7 cellular contexts compared by ENCODE assay signal in genomic region chrX:23742174-23742692, GRCh38. TPM values are rescaled to one million over a fixed set of nuclear protein-coding genes. Genes with fewer than 3 reads are reported as not detected.
DNase-seq lines count a peak whose midpoint lies in the region; ATAC-seq, FAIRE-seq and TF ChIP-seq lines count a peak whose summit lies in the region.

No MANE protein-coding gene starts in this region.

- peak overlapping the region; percentile 78 for H3K27ac ChIP-seq in HUES6 (ENCODE audit: low read depth, low read length)
- H3K27ac ChIP-seq in WERI-Rb-1 = no peak overlapping the region; the same call in 1 of the 2 replicates
- H3K27ac ChIP-seq in endothelial cell of umbilical vein (ENCODE audit: insufficient read depth, low read depth, low read length) = peak overlapping the region; percentile 94

- H3K27me3 ChIP-seq in HUES6 (ENCODE audit: control insufficient read depth, insufficient read depth, low read length) (no peaks in the 10 kb centered on the region), WERI-Rb-1 (ENCODE audit: insufficient read depth, low read depth, severe bottlenecking) (peaks cover 6% of the 10 kb centered on the region), endothelial cell of umbilical vein (ENCODE audit: control insufficient read depth in 2 of 2, insufficient read depth in 2 of 2, low read length in 2 of 2) (no peaks in the 10 kb centered on the region)

- BruUV-seq in endothelial cell of umbilical vein (replicated peaks; lab: Mats Ljungman, UMichigan) = no TSS peak

- H3K9ac ChIP-seq in HUES6 (ENCODE audit: low read length) = peak overlapping the region; percentile 75
- peak overlapping the region; percentile 100 for H3K9ac ChIP-seq in endothelial cell of umbilical vein (replicated peaks; ENCODE audit: extremely low read depth, insufficient read depth, low read length)

- intact Hi-C loops in endothelial cell of umbilical vein (cut with micrococcal nuclease) = loop anchor here (2.0 kb wide), 2 partner anchors 65 to 313 kb away; partner anchors contain the start of gene EIF2S3

- TF ChIP-seq POLR2A in endothelial cell of umbilical vein (IDR thresholded peaks at IDR 0.05; ENCODE audit: low read depth, low read length) = no peak

- H3K4me2 ChIP-seq in endothelial cell of umbilical vein (ENCODE audit: insufficient read depth, low read length) = peak overlapping the region; percentile 78

- H3K4me1 ChIP-seq in HUES6 (ENCODE audit: control insufficient read depth, insufficient read depth, low read length) (peaks cover 6% of the 10 kb centered on the region; the same call in 1 of the 2 replicates), endothelial cell of umbilical vein (ENCODE audit: control insufficient read depth, extremely low read depth, insufficient read depth, low read length) (peaks cover 13% of the 10 kb centered on the region)

- H3K9me3 ChIP-seq in HUES6 (ENCODE audit: control insufficient read depth, insufficient read depth, low read depth, low read length) = no peaks in the 10 kb centered on the region
- no peaks in the 10 kb centered on the region for H3K9me3 ChIP-seq in WERI-Rb-1 (ENCODE audit: severe bottlenecking)
- no peaks in the 10 kb centered on the region for H3K9me3 ChIP-seq in endothelial cell of umbilical vein (replicated peaks; ENCODE audit: control insufficient read depth, insufficient read depth, low read length)

- no peak for ATAC-seq in GM18867 (IDR thresholded peaks at IDR 0.05; ENCODE audit: unreplicated experiment)

- no peak overlapping the region for H2AFZ ChIP-seq in endothelial cell of umbilical vein (ENCODE audit: low read depth, low read length)

- no peaks in the 10 kb centered on the region for H4K20me1 ChIP-seq in endothelial cell of umbilical vein (replicated peaks; ENCODE audit: control insufficient read depth, extremely low read depth, insufficient read depth, low read length)

- no peaks in the 10 kb centered on the region for H3K36me3 Mint-ChIP-seq in mesothelial cell of epicardium

- peaks cover 55% of the 10 kb centered on the region for H3K79me2 ChIP-seq in endothelial cell of umbilical vein (ENCODE audit: control insufficient read depth, insufficient read depth, low read length)

- FAIRE-seq in endothelial cell of umbilical vein (lab: Jason Lieb, UNC) (peak; percentile 68), urothelium cell line (lab: Jason Lieb, UNC) (no peak)

- no peaks in the 10 kb centered on the region for H3K9me1 ChIP-seq in endothelial cell of umbilical vein (replicated peaks; ENCODE audit: control insufficient read depth, extremely low read depth, insufficient read depth, low read length)

- peak overlapping the region; percentile 79 for H3K4me3 Mint-ChIP-seq in mesothelial cell of epicardium

- H3K4me3 ChIP-seq in HUES6 (ENCODE audit: low read depth, low read length) = peak overlapping the region; percentile 85
- H3K4me3 ChIP-seq in WERI-Rb-1 (ENCODE audit: low read depth, low read length) = peak overlapping the region; percentile 70
- peak overlapping the region; percentile 46 to 94 (median 90) for H3K4me3 ChIP-seq in endothelial cell of umbilical vein (replicated peaks in 1 of 3; ENCODE audit: insufficient read depth in 1 of 3, low read depth in 1 of 3, low read length in 3 of 3)

- peak overlapping the region; percentile 97 for H3K27ac Mint-ChIP-seq in mesothelial cell of epicardium

- H3K36me3 ChIP-seq in HUES6 (ENCODE audit: control insufficient read depth, insufficient read depth, low read length) = no peaks in the 10 kb centered on the region
- no peaks in the 10 kb centered on the region for H3K36me3 ChIP-seq in WERI-Rb-1
- no peaks in the 10 kb centered on the region for H3K36me3 ChIP-seq in endothelial cell of umbilical vein (ENCODE audit: control insufficient read depth in 2 of 2, extremely low read depth in 1 of 2, insufficient read depth in 2 of 2, low read length in 2 of 2)

- CTCF ChIA-PET in endothelial cell of umbilical vein (lab: Charles Lee) = interaction anchor here (1.5 to 3.8 kb wide), 3 partner anchors 39 to 312 kb away, joined by 6 to 29 read pairs (median 6); no protein-coding TSS in a partner anchor

- dilution Hi-C loops in endothelial cell of umbilical vein (cut with MboI; ENCODE audit: extremely low pct_ligation_motif_present, low sequenced_read_pairs) = no loop called here

- DNase-seq in GM04503 (ENCODE audit: low read depth) (peak; percentile 38), WERI-Rb-1 (peak; percentile 20), endothelial cell of umbilical vein (ENCODE audit: low read depth, low spot score) (peak; percentile 58), mesothelial cell of epicardium (ENCODE audit: low spot score in 2 of 2, unreplicated experiment in 2 of 2) (no peak), urothelium cell line (ENCODE audit: low spot score) (peak; percentile 21)

- peaks cover 2% of the 10 kb centered on the region for H3K4me1 Mint-ChIP-seq in mesothelial cell of epicardium

- POLR2A ChIA-PET in endothelial cell of umbilical vein (lab: Charles Lee) = interaction anchor here (1.9 kb wide), 1 partner anchor 41 kb away, joined by 16 read pairs; the partner anchor contains the start of gene SAT1

- no peak for TF ChIP-seq CTCF in WERI-Rb-1 (IDR thresholded peaks at IDR 0.05; ENCODE audit: low read depth, low read length)
- TF ChIP-seq CTCF in endothelial cell of umbilical vein (IDR thresholded peaks at IDR 0.05; ENCODE audit: extremely low read depth in 1 of 2, insufficient read depth in 1 of 2, low read depth in 1 of 2, low read length in 2 of 2) = no peak
- no peak for TF ChIP-seq CTCF in mesothelial cell of epicardium (IDR thresholded peaks at IDR 0.05; ENCODE audit: unreplicated experiment)

- H3K9me3 Mint-ChIP-seq in mesothelial cell of epicardium = no peaks in the 10 kb centered on the region

- no peaks in the 10 kb centered on the region for H3K27me3 Mint-ChIP-seq in mesothelial cell of epicardium (ENCODE audit: low read depth)

TF ChIP-seq in endothelial cell of umbilical vein, 7 proteins besides CTCF, POLR2A, EP300 and RAD21:
- TF ChIP-seq POLR2AphosphoS5 (IDR thresholded peaks at IDR 0.05; ENCODE audit: insufficient read depth, low read depth, low read length) (no peak), JUN (IDR thresholded peaks at IDR 0.05; ENCODE audit: borderline replicate concordance, insufficient read depth, insufficient read length, low read depth) (no peak), MYC (IDR thresholded peaks at IDR 0.05; ENCODE audit: low read depth, low read length) (no peak), GATA2 (IDR thresholded peaks at IDR 0.05; ENCODE audit: insufficient read depth, insufficient read length, low read depth, low read length) (no peak), MAX (IDR thresholded peaks at IDR 0.05; ENCODE audit: insufficient read depth, insufficient read length) (no peak), EZH2 (IDR thresholded peaks at IDR 0.05; ENCODE audit: borderline replicate concordance, low read depth, low read length, severe bottlenecking) (no peak), FOS (IDR thresholded peaks at IDR 0.05; ENCODE audit: borderline replicate concordance, insufficient read depth, low read length) (no peak)
TF ChIP-seq in endothelial cell of umbilical vein: peak in this region for 0.

RNA-seq across cellular contexts. Expression of gene ACOT9, which starts 0.8 kb away (rescaled TPM):
- total RNA-seq in endothelial cell of umbilical vein = 83.1 and 88.5 TPM in 2 replicates
- 37.5 and 38.4 TPM in 2 replicates for polyA plus RNA-seq in endothelial cell of umbilical vein
- polyA plus RNA-seq in endothelial cell of umbilical vein (2011; cell fraction: cytosol; rRNA removed) = 42.7 and 46.6 TPM in 2 replicates
- polyA plus RNA-seq in endothelial cell of umbilical vein (2011; cell fraction: nucleus; rRNA removed) = 117 and 153 TPM in 2 replicates
- polyA plus RNA-seq in endothelial cell of umbilical vein (2012) = 76.9 and 96.7 TPM in 2 replicates
- polyA minus RNA-seq in endothelial cell of umbilical vein = 42.3 and 46.6 TPM in 2 replicates
- 32.6 TPM for polyA minus RNA-seq in endothelial cell of umbilical vein (2011; cell fraction: cytosol; rRNA and poly(A)+ RNA removed)
- polyA minus RNA-seq in endothelial cell of umbilical vein (2011; cell fraction: nucleus; rRNA and poly(A)+ RNA removed) = 31.4 and 44.0 TPM in 2 replicates
- total RNA-seq in mesothelial cell of epicardium = 29.0 to 32.7 TPM (median 32.5 TPM) in 3 replicates

RNA-seq across cellular contexts. Expression of gene SAT1, which starts 40.7 kb away (rescaled TPM):
- total RNA-seq in endothelial cell of umbilical vein = 256 and 289 TPM in 2 replicates
- polyA plus RNA-seq in endothelial cell of umbilical vein = 264 and 526 TPM in 2 replicates
- polyA plus RNA-seq in endothelial cell of umbilical vein (2011; cell fraction: cytosol; rRNA removed) = 181 and 234 TPM in 2 replicates
- 3,716 and 6,543 TPM in 2 replicates for polyA plus RNA-seq in endothelial cell of umbilical vein (2011; cell fraction: nucleus; rRNA removed)
- 485 and 1,166 TPM in 2 replicates for polyA plus RNA-seq in endothelial cell of umbilical vein (2012)
- polyA minus RNA-seq in endothelial cell of umbilical vein = 186 and 341 TPM in 2 replicates
- 23.6 TPM for polyA minus RNA-seq in endothelial cell of umbilical vein (2011; cell fraction: cytosol; rRNA and poly(A)+ RNA removed)
- 856 and 1,169 TPM in 2 replicates for polyA minus RNA-seq in endothelial cell of umbilical vein (2011; cell fraction: nucleus; rRNA and poly(A)+ RNA removed)
- 225 to 236 TPM (median 233 TPM) in 3 replicates for total RNA-seq in mesothelial cell of epicardium

Comparison
In these comparisons a context has a peak if more than half of its experiments do, and no peak if none do; other contexts are left out.
1. DNase-seq: peak in GM04503 (single experiment), WERI-Rb-1 (single experiment), endothelial cell of umbilical vein (single experiment) and urothelium cell line (single experiment); none in mesothelial cell of epicardium (0 of 2).
2. Peak in every context shown above with its lines, with median percentiles within 50 percentile points of each other: H3K4me3 ChIP-seq.